ENCODE assay signal across 8 cellular contexts in genomic region chr7:140060788-140061606, GRCh38. TPM values are rescaled to one million over a fixed set of nuclear protein-coding genes. Genes with fewer than 3 reads are reported as not detected.
DNase-seq lines count a peak whose midpoint lies in the region; ATAC-seq and TF ChIP-seq lines count a peak whose summit lies in the region.

No MANE protein-coding gene starts in this region.

- peak overlapping the region; percentile 78 for H3K4me3 Mint-ChIP-seq in activated CD4-positive, alpha-beta T cell treated with anti-CD3 and anti-CD28 coated beads for 36 hours
- peak overlapping the region; percentile 83 for H3K4me3 Mint-ChIP-seq in activated CD8-positive, alpha-beta T cell treated with anti-CD3 and anti-CD28 coated beads for 36 hours
- peak overlapping the region; percentile 90 to 95 (median 92) for H3K4me3 Mint-ChIP-seq in immature natural killer cell

- peak overlapping the region in 1 of 2 donors; percentile 93 for H3K4me3 ChIP-seq in testis

- H3K9me3 Mint-ChIP-seq in activated CD4-positive, alpha-beta T cell treated with anti-CD3 and anti-CD28 coated beads for 36 hours (ENCODE audit: low read depth): peaks cover 3% of the 10 kb centered on the region
- peaks cover 3% of the 10 kb centered on the region for H3K9me3 Mint-ChIP-seq in activated CD8-positive, alpha-beta T cell treated with anti-CD3 and anti-CD28 coated beads for 36 hours
- peaks cover 0 to 6% (median 2%) of the 10 kb centered on the region in 6 donors for H3K9me3 Mint-ChIP-seq in immature natural killer cell

- no peak for DNase-seq in activated CD4-positive, alpha-beta T cell treated with anti-CD3 and anti-CD28 coated beads for 36 hours
- DNase-seq in activated CD4-positive, alpha-beta T cell treated with anti-CD3 and anti-CD28 coated beads, Interleukin-2, amount 50 U/mL, for 48 hours: no peak
- no peak for DNase-seq in activated CD8-positive, alpha-beta T cell treated with anti-CD3 and anti-CD28 coated beads for 36 hours
- no peak for DNase-seq in immature natural killer cell
- peak; percentile 59 for DNase-seq in testis
- DNase-seq in NCI-H1048 (lab: John Stamatoyannopoulos, UW): no peak
- DNase-seq in NCI-H226: no peak
- no peak for DNase-seq in superior temporal gyrus (ENCODE audit: extremely low spot score)

- H3K27ac ChIP-seq in testis: peak overlapping the region; percentile 90 to 97

- intact Hi-C loops in activated CD4-positive, alpha-beta T cell treated with anti-CD3 and anti-CD28 coated beads for 36 hours (cut with DNase I, micrococcal nuclease): loop anchor here (5.0 to 10.0 kb wide), 7 partner anchors 116 to 1494 kb away; partner anchors contain the start of genes AGK (in 1 of the 2), FMC1 (in 1 of the 2), KDM7A (in 1 of the 2) and MKRN1 (in 1 of the 2)
- intact Hi-C loops in activated CD8-positive, alpha-beta T cell treated with anti-CD3 and anti-CD28 coated beads for 36 hours (cut with micrococcal nuclease): loop anchor here (5.0 kb wide), 1 partner anchor 116 kb away; the partner anchor contains the start of gene KDM7A
- intact Hi-C loops in testis (cut with DNase I; ENCODE audit: low total_unique reads): no loop called here

- POLR2A ChIA-PET in activated CD4-positive, alpha-beta T cell treated with anti-CD3 and anti-CD28 coated beads for 36 hours (lab: Charles Lee): no interaction called here
- POLR2A ChIA-PET in activated CD8-positive, alpha-beta T cell treated with anti-CD3 and anti-CD28 coated beads for 36 hours (lab: Charles Lee): interaction anchor here (1.3 kb wide), 1 partner anchor 396 kb away, joined by 3 read pairs; no protein-coding TSS in a partner anchor

- peaks cover 22% of the 10 kb centered on the region for H3K4me1 ChIP-seq in testis

- H3K27me3 Mint-ChIP-seq in activated CD4-positive, alpha-beta T cell treated with anti-CD3 and anti-CD28 coated beads for 36 hours: no peaks in the 10 kb centered on the region
- H3K27me3 Mint-ChIP-seq in activated CD8-positive, alpha-beta T cell treated with anti-CD3 and anti-CD28 coated beads for 36 hours: no peaks in the 10 kb centered on the region
- H3K27me3 Mint-ChIP-seq in immature natural killer cell (ENCODE audit: low read depth in 3 of 3): peaks cover 2 to 9% (median 4%) of the 10 kb centered on the region in 3 donors

- TF ChIP-seq CTCF in activated CD8-positive, alpha-beta T cell treated with anti-CD3 and anti-CD28 coated beads for 36 hours (IDR thresholded peaks at IDR 0.05): no peak
- TF ChIP-seq CTCF in testis (IDR thresholded peaks at IDR 0.05): no peak

- H3K27me3 ChIP-seq in testis: no peaks in the 10 kb centered on the region

- H3K4me1 Mint-ChIP-seq in activated CD4-positive, alpha-beta T cell treated with anti-CD3 and anti-CD28 coated beads for 36 hours: peaks cover 36% of the 10 kb centered on the region
- peaks cover 39% of the 10 kb centered on the region for H3K4me1 Mint-ChIP-seq in activated CD8-positive, alpha-beta T cell treated with anti-CD3 and anti-CD28 coated beads for 36 hours (ENCODE audit: low read depth)
- H3K4me1 Mint-ChIP-seq in immature natural killer cell: peaks cover 49 to 69% of the 10 kb centered on the region in 2 donors

- 33 to 45% methylated on average over 10 to 11 of the region's 11 CpGs for WGBS in testis, 2 donors

- peak overlapping the region; percentile 51 for H3K27ac Mint-ChIP-seq in activated CD4-positive, alpha-beta T cell treated with anti-CD3 and anti-CD28 coated beads for 36 hours
- peak overlapping the region; percentile 45 for H3K27ac Mint-ChIP-seq in activated CD8-positive, alpha-beta T cell treated with anti-CD3 and anti-CD28 coated beads for 36 hours
- H3K27ac Mint-ChIP-seq in immature natural killer cell: peak overlapping the region; percentile 52 to 96 (median 92)

- no peak for TF ChIP-seq POLR2A in testis (IDR thresholded peaks at IDR 0.05)

- no peaks in the 10 kb centered on the region for H3K9me3 ChIP-seq in testis

- CTCF ChIA-PET in activated CD4-positive, alpha-beta T cell treated with anti-CD3 and anti-CD28 coated beads for 36 hours (lab: Charles Lee): interaction anchor here (0.6 kb wide), 1 partner anchor 115 kb away, joined by 3 read pairs; no protein-coding TSS in a partner anchor
- CTCF ChIA-PET in activated CD8-positive, alpha-beta T cell treated with anti-CD3 and anti-CD28 coated beads for 36 hours (lab: Charles Lee): interaction anchor here (0.7 kb wide), 1 partner anchor 416 kb away, joined by 3 read pairs; no protein-coding TSS in a partner anchor

- no peak for ATAC-seq in activated CD4-positive, alpha-beta T cell treated with anti-CD3 and anti-CD28 coated beads for 36 hours
- no peak for ATAC-seq in activated CD8-positive, alpha-beta T cell treated with anti-CD3 and anti-CD28 coated beads for 36 hours

- H3K36me3 Mint-ChIP-seq in activated CD4-positive, alpha-beta T cell treated with anti-CD3 and anti-CD28 coated beads for 36 hours (ENCODE audit: low read depth): peaks cover 12% of the 10 kb centered on the region
- peaks cover 19% of the 10 kb centered on the region for H3K36me3 Mint-ChIP-seq in activated CD8-positive, alpha-beta T cell treated with anti-CD3 and anti-CD28 coated beads for 36 hours (ENCODE audit: low read depth)
- H3K36me3 Mint-ChIP-seq in immature natural killer cell: peaks cover 4 to 8% (median 5%) of the 10 kb centered on the region in 3 donors

- H3K36me3 ChIP-seq in testis (ENCODE audit: low read depth, missing control alignments): no peaks in the 10 kb centered on the region

RNA-seq across cellular contexts. Expression of gene PARP12, which starts 1.8 kb away (rescaled TPM):
- 10 to 100 TPM; 25.7 to 28.7 TPM for total RNA-seq in activated CD4-positive, alpha-beta T cell treated with anti-CD3 and anti-CD28 coated beads for 36 hours
- total RNA-seq in activated CD8-positive, alpha-beta T cell treated with anti-CD3 and anti-CD28 coated beads for 36 hours: 10 to 100 TPM; 29.5 to 29.9 TPM
- polyA plus RNA-seq in immature natural killer cell: 10 to 100 TPM; 23.3 to 26.8 (median 24.3) TPM
- total RNA-seq in testis: 10 to 100 TPM; 54.6 to 63.1 TPM
- 39.4 TPM for polyA plus RNA-seq in testis (ENCODE audit: insufficient read depth, low read depth, low replicate concordance)
